Comparison of ENCODE assay signal across 1 cellular context in the genomic region with DNA sequence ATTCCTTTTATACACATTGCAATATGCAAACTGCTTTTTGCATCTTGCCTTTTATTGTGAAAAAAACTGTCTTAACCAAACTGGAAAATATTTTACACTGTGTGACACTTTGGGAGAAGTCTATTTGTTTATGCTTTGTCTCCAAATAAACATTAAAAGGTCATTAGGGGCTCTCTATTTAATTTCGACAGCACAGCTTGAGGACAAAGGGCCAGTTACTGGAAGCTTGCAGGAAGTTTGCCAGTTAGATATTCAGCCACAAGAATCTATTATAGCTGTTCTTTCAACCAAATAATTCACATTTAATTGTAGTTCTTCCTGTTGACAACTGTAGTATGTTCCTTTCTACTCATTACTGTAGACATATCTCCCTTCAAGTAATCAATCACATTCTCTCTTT.
TF ChIP-seq lines count a peak whose summit lies in the region.

No MANE protein-coding gene starts in this region.

TF ChIP-seq in GM23338, 12 proteins besides CTCF, POLR2A, EP300 and RAD21 (continued from another document):
- TF ChIP-seq EZH2 (IDR thresholded peaks at IDR 0.05; ENCODE audit: low read depth, unreplicated experiment): no peak
- no peak for TF ChIP-seq EZH2phosphoT487 (IDR thresholded peaks at IDR 0.05; ENCODE audit: unreplicated experiment)
